ENCODE assay signal across 1 cellular context in the genomic region with DNA sequence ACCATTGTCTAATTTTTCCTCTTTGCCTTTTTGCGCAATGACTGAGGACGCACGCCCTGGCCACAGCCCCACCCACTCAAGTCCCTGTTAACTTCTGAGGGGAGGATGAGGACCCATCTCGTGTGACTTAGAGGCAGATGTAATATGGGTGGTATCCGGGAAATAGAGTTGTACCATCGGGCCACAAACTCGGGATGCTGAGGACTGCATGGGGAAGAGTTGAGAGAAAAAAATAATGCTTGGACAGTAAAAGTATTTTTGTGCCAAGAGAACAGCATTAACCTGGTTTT.
A peak's percentile ranks its signal among the peaks of the same experiment; 100 is the strongest.
TF ChIP-seq lines count a peak whose summit lies in the region.

No MANE protein-coding gene starts in this region.

TF ChIP-seq in H1, 55 proteins besides CTCF, POLR2A, EP300 and RAD21:
- TF ChIP-seq RNF2 (IDR thresholded peaks at IDR 0.05; ENCODE audit: borderline replicate concordance, low read depth, low read length, missing control alignments, poor library complexity, severe bottlenecking) = peak; percentile 11
- no peak for TF ChIP-seq TBP (IDR thresholded peaks at IDR 0.05; ENCODE audit: low read depth, low read length)
- peak; percentile 13; the same call in 1 of the 2 replicates for TF ChIP-seq CEBPB (IDR thresholded peaks at IDR 0.05; ENCODE audit: low read depth, low read length)
- peak; percentile 21 for TF ChIP-seq KDM4A (IDR thresholded peaks at IDR 0.05; ENCODE audit: low read depth, low read length, severe bottlenecking)
- TF ChIP-seq, protein P1, sequence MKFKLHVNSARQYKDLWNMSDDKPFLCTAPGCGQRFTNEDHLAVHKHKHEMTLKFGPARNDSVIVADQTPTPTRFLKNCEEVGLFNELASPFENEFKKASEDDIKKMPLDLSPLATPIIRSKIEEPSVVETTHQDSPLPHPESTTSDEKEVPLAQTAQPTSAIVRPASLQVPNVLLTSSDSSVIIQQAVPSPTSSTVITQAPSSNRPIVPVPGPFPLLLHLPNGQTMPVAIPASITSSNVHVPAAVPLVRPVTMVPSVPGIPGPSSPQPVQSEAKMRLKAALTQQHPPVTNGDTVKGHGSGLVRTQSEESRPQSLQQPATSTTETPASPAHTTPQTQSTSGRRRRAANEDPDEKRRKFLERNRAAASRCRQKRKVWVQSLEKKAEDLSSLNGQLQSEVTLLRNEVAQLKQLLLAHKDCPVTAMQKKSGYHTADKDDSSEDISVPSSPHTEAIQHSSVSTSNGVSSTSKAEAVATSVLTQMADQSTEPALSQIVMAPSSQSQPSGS (IDR thresholded peaks at IDR 0.05; ENCODE audit: low read length) = no peak
- no peak for TF ChIP-seq KDM1A (IDR thresholded peaks at IDR 0.05; ENCODE audit: borderline replicate concordance, low read length)
- peak; percentile 3; the same call in 1 of the 2 replicates for TF ChIP-seq SP4 (IDR thresholded peaks at IDR 0.05; ENCODE audit: low read length)
- no peak for TF ChIP-seq ZNF274 (IDR thresholded peaks at IDR 0.05; ENCODE audit: borderline replicate concordance, extremely low read depth, low read length)
